14 cellular contexts compared by ENCODE assay signal in the genomic region with DNA sequence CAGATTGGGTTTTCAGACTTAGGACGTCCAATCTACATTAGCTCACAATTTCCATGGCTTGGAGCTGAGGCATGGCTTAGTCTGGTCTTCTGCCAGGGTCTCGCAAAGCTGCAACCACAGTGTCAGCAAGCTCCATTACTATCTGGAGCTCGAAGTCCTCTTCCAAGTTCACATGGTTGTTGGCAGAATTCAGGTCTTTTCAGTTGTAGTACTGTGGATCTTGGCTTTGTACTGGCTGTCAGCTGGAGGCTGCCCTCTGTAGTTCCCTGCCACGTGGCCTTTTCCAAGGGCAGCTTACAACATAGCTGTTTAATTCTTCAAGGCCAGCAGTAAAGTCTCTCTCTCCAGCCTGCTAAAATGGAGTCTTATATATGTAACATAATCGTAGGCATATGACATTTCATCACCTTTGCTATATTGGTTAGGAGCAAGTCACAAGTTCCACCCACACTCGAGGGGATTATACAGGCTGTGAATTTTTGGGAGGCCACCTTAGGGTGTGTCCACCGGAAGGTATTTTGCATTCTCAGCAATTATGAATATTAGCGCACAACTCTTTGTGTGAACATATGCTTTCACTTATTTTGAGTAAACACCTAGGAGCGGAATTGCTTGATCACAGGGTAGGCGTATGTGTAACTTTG.
A peak's percentile ranks its signal among the peaks of the same experiment; 100 is the strongest.
DNase-seq lines count a peak whose midpoint lies in the region; ATAC-seq lines count a peak whose summit lies in the region.
"Had no signal": no experiment of that assay in that cellular context is flagged by ENCODE, and none has a peak within 500 bp of the region (broad histone marks: within the 10 kb centered on the region; RNA-seq: fewer than 3 reads in every experiment).

No MANE protein-coding gene starts in this region.

- peak overlapping the region; percentile 25 for H3K4me3 Mint-ChIP-seq in T-helper 2 cell treated with Interferon-gamma antibody and Interleukin-4, amounts not matched to agents 5 μg/mL and 100 μg/mL, for 36 hours
- H3K4me3 Mint-ChIP-seq in activated naive CD8-positive, alpha-beta T cell, result peak overlapping the region; percentile 30
- H3K4me3 Mint-ChIP-seq: WTC11 had no signal

- peaks cover 8% of the 10 kb centered on the region for H3K36me3 Mint-ChIP-seq in T-helper 2 cell treated with Interferon-gamma antibody and Interleukin-4, amounts not matched to agents 5 μg/mL and 100 μg/mL, for 36 hours (ENCODE audit: low read depth)
- peaks cover 4% of the 10 kb centered on the region for H3K36me3 Mint-ChIP-seq in activated naive CD8-positive, alpha-beta T cell
- H3K36me3 Mint-ChIP-seq: WTC11 had no signal

- H3K4me1 Mint-ChIP-seq in T-helper 2 cell treated with Interferon-gamma antibody and Interleukin-4, amounts not matched to agents 5 μg/mL and 100 μg/mL, for 36 hours (ENCODE audit: low read depth), result peaks cover 13% of the 10 kb centered on the region
- peaks cover 9% of the 10 kb centered on the region for H3K4me1 Mint-ChIP-seq in activated naive CD8-positive, alpha-beta T cell (ENCODE audit: low read depth)
- H3K4me1 Mint-ChIP-seq: WTC11 had no signal

- H3K27ac Mint-ChIP-seq in T-helper 2 cell treated with Interferon-gamma antibody and Interleukin-4, amounts not matched to agents 5 μg/mL and 100 μg/mL, for 36 hours, result peak overlapping the region; percentile 53
- H3K27ac Mint-ChIP-seq in activated naive CD8-positive, alpha-beta T cell, result peak overlapping the region; percentile 90
- H3K27ac Mint-ChIP-seq: WTC11 had no signal

- ATAC-seq in GM19035 (IDR thresholded peaks at IDR 0.05; ENCODE audit: unreplicated experiment), result peak; percentile 30
- peak; percentile 8 for ATAC-seq in HG02970 (IDR thresholded peaks at IDR 0.05; ENCODE audit: low FRiP score, unreplicated experiment)
- ATAC-seq in GM21423 (IDR thresholded peaks at IDR 0.05; ENCODE audit: unreplicated experiment), result no peak
- ATAC-seq: WTC11 had no signal

- H3K9me3 Mint-ChIP-seq in T-helper 2 cell treated with Interferon-gamma antibody and Interleukin-4, amounts not matched to agents 5 μg/mL and 100 μg/mL, for 36 hours, result peaks cover 22% of the 10 kb centered on the region
- no peaks in the 10 kb centered on the region for H3K9me3 Mint-ChIP-seq in activated naive CD8-positive, alpha-beta T cell (ENCODE audit: low read depth)

- DNase-seq in T-helper 2 cell treated with Interferon-gamma antibody and Interleukin-4, amounts not matched to agents 5 μg/mL and 100 μg/mL, for 36 hours (ENCODE audit: low spot score), result no peak
- DNase-seq in T-helper 2 cell, result no peak
- no peak for DNase-seq in SW 1271 (lab: John Stamatoyannopoulos, UW)
- DNase-seq in NCI-H1105 (lab: John Stamatoyannopoulos, UW), result no peak
- DNase-seq: 8988T, dermis blood vessel endothelial cell, NCI-H526 treated with DMSO at 0.1 percent for 48 hours, SJCRH30, testis had no signal

- peaks cover 4% of the 10 kb centered on the region for H3K27me3 Mint-ChIP-seq in T-helper 2 cell treated with Interferon-gamma antibody and Interleukin-4, amounts not matched to agents 5 μg/mL and 100 μg/mL, for 36 hours (ENCODE audit: low read depth)
- no peaks in the 10 kb centered on the region for H3K27me3 Mint-ChIP-seq in activated naive CD8-positive, alpha-beta T cell
